18 cellular contexts compared by ENCODE assay signal in genomic region chr17:18917506-18918032, GRCh38. TPM values are rescaled to one million over a fixed set of nuclear protein-coding genes. Genes with fewer than 3 reads are reported as not detected.
"Had no signal": no experiment of that assay in that cellular context is flagged by ENCODE, and none has a peak within 500 bp of the region (broad histone marks: within the 10 kb centered on the region; RNA-seq: fewer than 3 reads in every experiment).

No MANE protein-coding gene starts in this region.

- H3K27ac ChIP-seq: epithelial cell of prostate, hepatocyte, neutrophil, tibial artery, WERI-Rb-1 had no signal

- H3K4me3 Mint-ChIP-seq: activated naive CD4-positive, alpha-beta T cell treated with anti-CD3 and anti-CD28 coated beads, Interleukin-2, amount 10 ng/mL, durations not matched to agents 7 days and 5 days; activated T-helper 17 cell treated with anti-CD3 and anti-CD28 coated beads, Interleukin-2, amount 50 U/mL, for 72 hours had no signal

- H3K4me2 ChIP-seq: hepatocyte had no signal

- H3K27me3 ChIP-seq: hepatocyte, neutrophil, tibial artery had no signal

- H3K4me3 ChIP-seq: hepatocyte, tibial artery had no signal

- H3K9me3 Mint-ChIP-seq: activated naive CD4-positive, alpha-beta T cell treated with anti-CD3 and anti-CD28 coated beads, Interleukin-2, amount 10 ng/mL, durations not matched to agents 7 days and 5 days; activated T-helper 17 cell treated with anti-CD3 and anti-CD28 coated beads, Interleukin-2, amount 50 U/mL, for 72 hours; naive thymus-derived CD8-positive, alpha-beta T cell had no signal

- H3K27ac Mint-ChIP-seq: activated naive CD4-positive, alpha-beta T cell treated with anti-CD3 and anti-CD28 coated beads, Interleukin-2, amount 10 ng/mL, durations not matched to agents 7 days and 5 days; activated T-helper 17 cell treated with anti-CD3 and anti-CD28 coated beads, Interleukin-2, amount 50 U/mL, for 72 hours had no signal

- H3K9me3 ChIP-seq: neutrophil, tibial artery had no signal

- H2AFZ ChIP-seq: hepatocyte had no signal

- ATAC-seq: activated T-helper 17 cell treated with anti-CD3 and anti-CD28 coated beads, Interleukin-2, amount 50 U/mL, for 72 hours; left lobe of liver; naive thymus-derived CD8-positive, alpha-beta T cell had no signal

- DNase-seq: activated CD4-positive, alpha-beta T cell treated with anti-CD3 and anti-CD28 coated beads for 48 hours; activated naive CD4-positive, alpha-beta T cell treated with anti-CD3 and anti-CD28 coated beads, Interleukin-2, amount 10 ng/mL, durations not matched to agents 7 days and 5 days; islet precursor cell; naive thymus-derived CD8-positive, alpha-beta T cell; retina; stimulated activated naive CD4-positive, alpha-beta T cell; T1000; tibial artery; WERI-Rb-1 had no signal

- H3K27me3 Mint-ChIP-seq: activated naive CD4-positive, alpha-beta T cell treated with anti-CD3 and anti-CD28 coated beads, Interleukin-2, amount 10 ng/mL, durations not matched to agents 7 days and 5 days; activated T-helper 17 cell treated with anti-CD3 and anti-CD28 coated beads, Interleukin-2, amount 50 U/mL, for 72 hours; naive thymus-derived CD8-positive, alpha-beta T cell had no signal

RNA-seq across cellular contexts. Expression of gene SLC5A10, which starts 34.4 kb away (rescaled TPM):
- total RNA-seq: activated T-helper 17 cell treated with anti-CD3 and anti-CD28 coated beads, Interleukin-2, amount 50 U/mL, for 72 hours; dermis microvascular lymphatic vessel endothelial cell; glomerular endothelial cell; hepatocyte; left lobe of liver; lung microvascular endothelial cell; mucosa of gallbladder; naive thymus-derived CD8-positive, alpha-beta T cell had no signal
